ENCODE assay signal across 8 cellular contexts in the genomic region with DNA sequence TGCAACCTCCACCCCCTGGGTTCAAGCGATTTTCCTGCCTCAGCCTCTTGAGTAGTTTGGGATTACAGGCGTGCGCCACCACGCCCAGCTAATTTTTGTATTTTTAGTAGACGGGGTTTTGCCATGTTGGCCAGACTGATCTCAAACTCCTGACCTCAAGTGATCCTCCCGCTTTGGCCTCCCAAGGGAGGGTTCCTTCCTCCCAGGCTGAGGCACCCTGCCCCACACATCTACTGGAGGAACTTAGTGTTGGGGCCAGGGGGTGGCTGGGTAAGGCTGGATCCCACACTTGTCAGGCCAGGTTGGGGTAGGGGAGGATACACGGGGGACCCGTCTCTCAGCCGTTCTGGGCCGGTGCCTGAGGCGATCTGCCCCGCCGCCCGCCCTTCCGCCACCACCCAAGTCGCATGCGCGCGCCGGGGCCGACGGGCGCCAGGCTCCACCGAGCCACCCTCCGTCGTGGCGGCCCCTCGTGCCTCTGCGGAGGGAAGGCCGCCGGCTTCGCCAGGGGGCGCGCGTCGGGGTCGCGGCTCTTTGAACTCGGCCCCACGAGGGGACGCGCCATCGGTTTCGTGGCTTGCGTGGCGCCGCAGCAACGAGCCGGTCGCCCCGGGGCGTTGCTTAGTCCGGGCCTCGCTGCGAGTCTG. TPM values are rescaled to one million over a fixed set of nuclear protein-coding genes. Genes with fewer than 3 reads are reported as not detected.
A peak's percentile ranks its signal among the peaks of the same experiment; 100 is the strongest.
DNase-seq lines count a peak whose midpoint lies in the region; ATAC-seq and TF ChIP-seq lines count a peak whose summit lies in the region.

No MANE protein-coding gene starts in this region.

- POLR2A ChIA-PET in Panc1 (lab: Charles Lee): no interaction called here

- peaks cover 28% of the 10 kb centered on the region for H3K27me3 Mint-ChIP-seq in Calu3 (ENCODE audit: unreplicated experiment)
- H3K27me3 Mint-ChIP-seq in stimulated activated naive B cell treated with anti-CD40 and anti-IgM and Interleukin-4, amounts not matched to agents 10 μg/mL and 1 μg/mL and 100 μg/mL, for 72 hours: no peaks in the 10 kb centered on the region

- DNase-seq in Calu3: peak; percentile 100
- no peak for DNase-seq in Panc1 (ENCODE audit: low read depth, low spot score)
- DNase-seq in brain microvascular endothelial cell: no peak
- peak; percentile 55 to 81 for DNase-seq in left colon
- DNase-seq in stimulated activated naive B cell treated with anti-CD40 and anti-IgM and Interleukin-4, amounts not matched to agents 10 μg/mL and 1 μg/mL and 100 μg/mL, for 72 hours: no peak
- no peak for DNase-seq in islet precursor cell

- H3K27me3 ChIP-seq in Panc1 (ENCODE audit: control insufficient read depth, insufficient read depth, low read length) (no peaks in the 10 kb centered on the region; the same call in 1 of the 2 replicates), brain microvascular endothelial cell (replicated peaks) (no peaks in the 10 kb centered on the region)

- no peaks in the 10 kb centered on the region for H3K9me3 Mint-ChIP-seq in Calu3 (ENCODE audit: low read depth, unreplicated experiment)
- no peaks in the 10 kb centered on the region for H3K9me3 Mint-ChIP-seq in stimulated activated naive B cell treated with anti-CD40 and anti-IgM and Interleukin-4, amounts not matched to agents 10 μg/mL and 1 μg/mL and 100 μg/mL, for 72 hours

- peaks cover 58% of the 10 kb centered on the region for H3K4me1 Mint-ChIP-seq in Calu3 (ENCODE audit: low read depth, unreplicated experiment)
- H3K4me1 Mint-ChIP-seq in stimulated activated naive B cell treated with anti-CD40 and anti-IgM and Interleukin-4, amounts not matched to agents 10 μg/mL and 1 μg/mL and 100 μg/mL, for 72 hours: peaks cover 52 to 73% of the 10 kb centered on the region in 2 donors

- BruUV-seq in Calu3 (replicated peaks; lab: Mats Ljungman, UMichigan) (no TSS peak), Panc1 (replicated peaks; lab: Mats Ljungman, UMichigan) (no TSS peak)

- CTCF ChIA-PET in Calu3 (lab: Charles Lee) (interaction anchor here (0.5 to 161.2 kb wide), 41 partner anchors 26 to 1100 kb away, joined by 3 to 42089 read pairs (median 15); partner anchors contain the start of genes ERBB2, FBXL20, GRB7 and GSDMA), Panc1 (lab: Charles Lee) (no interaction called here)

- H3K27ac ChIP-seq in Panc1 (ENCODE audit: low read length) (peak overlapping the region; percentile 80), brain microvascular endothelial cell (no peak overlapping the region)

- intact Hi-C loops in Calu3 (cut with micrococcal nuclease; ENCODE audit: unreplicated experiment) (loop anchor here (1.0 to 5.0 kb wide), 19 partner anchors 14 to 227 kb away; partner anchors contain the start of genes IKZF3, MIEN1, PGAP3 and PSMD3), Panc1 (cut with micrococcal nuclease; ENCODE audit: unreplicated experiment) (loop anchor here (5.0 kb wide), 1 partner anchor 126 kb away; the partner anchor contains the start of gene PPP1R1B), left colon (cut with DNase I, micrococcal nuclease) (loop anchor here in 1 of 2 donors (5.0 kb wide), 1 partner anchor 131 kb away; no protein-coding TSS in a partner anchor)

- peak overlapping the region; percentile 63 for H3K4me3 Mint-ChIP-seq in Calu3 (ENCODE audit: low read depth, unreplicated experiment)
- H3K4me3 Mint-ChIP-seq in stimulated activated naive B cell treated with anti-CD40 and anti-IgM and Interleukin-4, amounts not matched to agents 10 μg/mL and 1 μg/mL and 100 μg/mL, for 72 hours: peak overlapping the region; percentile 87 to 90

- H3K27ac Mint-ChIP-seq in Calu3 (ENCODE audit: unreplicated experiment): peak overlapping the region; percentile 12
- peak overlapping the region; percentile 96 for H3K27ac Mint-ChIP-seq in stimulated activated naive B cell treated with anti-CD40 and anti-IgM and Interleukin-4, amounts not matched to agents 10 μg/mL and 1 μg/mL and 100 μg/mL, for 72 hours

- H3K36me3 Mint-ChIP-seq in Calu3 (ENCODE audit: insufficient read depth, unreplicated experiment): peaks cover 78% of the 10 kb centered on the region
- H3K36me3 Mint-ChIP-seq in stimulated activated naive B cell treated with anti-CD40 and anti-IgM and Interleukin-4, amounts not matched to agents 10 μg/mL and 1 μg/mL and 100 μg/mL, for 72 hours: peaks cover 8 to 15% of the 10 kb centered on the region in 2 donors

- H3K9me3 ChIP-seq in Panc1 (ENCODE audit: control insufficient read depth, insufficient read depth, low read depth, low read length): no peaks in the 10 kb centered on the region

- TF ChIP-seq CTCF in Calu3 (IDR thresholded peaks at IDR 0.05; ENCODE audit: unreplicated experiment) (no peak), Panc1 (IDR thresholded peaks at IDR 0.05) (no peak), brain microvascular endothelial cell (IDR thresholded peaks at IDR 0.05; ENCODE audit: low read depth, low read length, missing control alignments) (no peak)

- ATAC-seq in GM18870 (IDR thresholded peaks at IDR 0.05; ENCODE audit: unreplicated experiment): peak; percentile 1
- peak; percentile 9 for ATAC-seq in HG03060 (IDR thresholded peaks at IDR 0.05; ENCODE audit: low read depth, unreplicated experiment)
- ATAC-seq in Panc1: peak; percentile 72
- peak; percentile 63 for ATAC-seq in left colon
- ATAC-seq in stimulated activated naive B cell treated with anti-CD40 and anti-IgM and Interleukin-4, amounts not matched to agents 10 μg/mL and 1 μg/mL and 100 μg/mL, for 72 hours (replicated peaks): peak; percentile 18 to 19

- in situ Hi-C loops in Panc1 (cut with HindIII; ENCODE audit: low pct_unique_long_range_greater_than_20kb, low sequenced_read_pairs): no loop called here
- in situ Hi-C loops in brain microvascular endothelial cell (cut with HindIII; ENCODE audit: low pct_ligation_motif_present, low sequenced_read_pairs): no loop called here

- peak overlapping the region; percentile 58 to 68 for H3K4me3 ChIP-seq in Panc1 (ENCODE audit: low read depth in 2 of 2, low read length in 2 of 2)
- H3K4me3 ChIP-seq in brain microvascular endothelial cell (ENCODE audit: low read depth, low read length): peak overlapping the region; percentile 66

- H3K36me3 ChIP-seq in Panc1 (ENCODE audit: control insufficient read depth, insufficient read depth, low read length) (no peaks in the 10 kb centered on the region), brain microvascular endothelial cell (replicated peaks) (no peaks in the 10 kb centered on the region)

- peaks cover 9% of the 10 kb centered on the region; the same call in 1 of the 2 replicates for H3K4me1 ChIP-seq in Panc1 (ENCODE audit: control insufficient read depth, insufficient read depth, low read length)

RNA-seq across cellular contexts. Expression of gene GRB7, which starts 15.9 kb away (rescaled TPM):
- 2,531 and 2,746 TPM in 2 replicates for total RNA-seq in Calu3 (2022)
- total RNA-seq in Panc1 (2021; ENCODE audit: unreplicated experiment): 2.8 TPM
- 2.5 TPM for polyA plus RNA-seq in Panc1 (2012; ENCODE audit: insufficient read length)
- total RNA-seq in left colon: 10 to 100 TPM; 18.2 to 27.7 TPM

RNA-seq across cellular contexts. Expression of gene MIEN1, which starts 23.3 kb away (rescaled TPM):
- total RNA-seq in Calu3 (2022) (2,121 and 2,217 TPM in 2 replicates), Panc1 (2021; ENCODE audit: unreplicated experiment) (103 TPM), left colon (10 to 100 TPM; 66.5 to 85.6 TPM)
- 168 TPM for polyA plus RNA-seq in Panc1 (2012; ENCODE audit: insufficient read length)

RNA-seq across cellular contexts. Expression of gene ERBB2, which starts 53.8 kb away (rescaled TPM):
- total RNA-seq in Calu3 (2022) (4,829 and 4,830 TPM in 2 replicates), Panc1 (2021; ENCODE audit: unreplicated experiment) (68.6 TPM), left colon (100 to 1,000 TPM; 178 to 179 TPM)
- 60.1 TPM for polyA plus RNA-seq in Panc1 (2012; ENCODE audit: insufficient read length)

Comparison
In these comparisons a context has a peak if more than half of its experiments do, and no peak if none do; other contexts are left out.
1. DNase-seq: peak in Calu3 (single experiment) and left colon (2 of 2); none in Panc1 (single experiment), brain microvascular endothelial cell (single experiment), stimulated activated naive B cell treated with anti-CD40 and anti-IgM and Interleukin-4, amounts not matched to agents 10 μg/mL and 1 μg/mL and 100 μg/mL, for 72 hours (single experiment) and islet precursor cell (single experiment).
2. ATAC-seq: peak in every context shown above with its lines; median percentile 72 in Panc1; 63 in left colon; 18 in stimulated activated naive B cell treated with anti-CD40 and anti-IgM and Interleukin-4, amounts not matched to agents 10 μg/mL and 1 μg/mL and 100 μg/mL, for 72 hours; 9 in HG03060; 1 in GM18870.
3. RNA of gene GRB7, which starts 15.9 kb away (total RNA-seq): 2,531 to 2,746 TPM in Calu3; 18.2 to 27.7 TPM in left colon and 2.8 TPM in Panc1 (single experiment); every median in the first group is over 10 times any median in the second.
4. RNA of gene MIEN1, which starts 23.3 kb away (total RNA-seq): 2,121 to 2,217 TPM in Calu3; 103 TPM in Panc1 (single experiment) and 66.5 to 85.6 TPM in left colon; every median in the first group is over 10 times any median in the second.
5. RNA of gene ERBB2, which starts 53.8 kb away (total RNA-seq): 4,829 to 4,830 TPM in Calu3; 178 to 179 TPM in left colon and 68.6 TPM in Panc1 (single experiment); every median in the first group is over 10 times any median in the second.